8 cellular contexts compared by ENCODE assay signal in genomic region chr12:26317942-26318565, GRCh38.
DNase-seq lines count a peak whose midpoint lies in the region; ATAC-seq and TF ChIP-seq lines count a peak whose summit lies in the region.

No MANE protein-coding gene starts in this region.

- TF ChIP-seq CTCF in PC-9 (conservative IDR thresholded peaks at IDR 0.05) (no peak), left lung (IDR thresholded peaks at IDR 0.05) (no peak)

- POLR2A ChIA-PET in PC-9 (lab: Charles Lee; ENCODE audit: unreplicated experiment): interaction anchor here (0.5 to 1.1 kb wide), 6 partner anchors 18 to 190 kb away, joined by 3 to 12 read pairs (median 5); no protein-coding TSS in a partner anchor

- H3K79me2 ChIP-seq in PC-9 (ENCODE audit: low read depth): no peaks in the 10 kb centered on the region

- DNase-seq in PC-9 (peak; percentile 8 to 44), left lung (no peak), hippocampal formation (lab: John Stamatoyannopoulos, UW) (no peak), DMS 273 (lab: John Stamatoyannopoulos, UW; ENCODE audit: unreplicated experiment) (no peak)
- DNase-seq in activated CD8-positive, alpha-beta memory T cell treated with anti-CD3 and anti-CD28 coated beads, Interleukin-2, amount 50 U/mL, for 4 hours: no peak

- no peak overlapping the region for H3K4me3 ChIP-seq in PC-9
- no peak overlapping the region for H3K4me3 ChIP-seq in left lung

- H3K4me1 ChIP-seq in PC-9 (replicated peaks; ENCODE audit: insufficient read depth) (peaks cover 21% of the 10 kb centered on the region), left lung (peaks cover 0 to 5% of the 10 kb centered on the region in 2 donors)

- intact Hi-C loops in PC-9 (cut with micrococcal nuclease; ENCODE audit: unreplicated experiment): loop anchor here (1.0 to 5.0 kb wide), 2 partner anchors 71 to 192 kb away; no protein-coding TSS in a partner anchor
- intact Hi-C loops in left lung (cut with DNase I): no loop called here

- H3K36me3 ChIP-seq in PC-9 (ENCODE audit: low read depth): no peaks in the 10 kb centered on the region
- no peaks in the 10 kb centered on the region for H3K36me3 ChIP-seq in left lung

- no peaks in the 10 kb centered on the region for H3K9me2 ChIP-seq in PC-9 (ENCODE audit: insufficient read depth)

- H3K4me2 ChIP-seq in PC-9: peak overlapping the region; percentile 37; the same call in 1 of the 2 replicates

- peaks cover 21% of the 10 kb centered on the region; the same call in 1 of the 2 replicates for H3K9me3 ChIP-seq in PC-9 (ENCODE audit: insufficient read depth, low read depth)
- H3K9me3 ChIP-seq in left lung: peaks cover 0 to 11% of the 10 kb centered on the region in 2 donors

- ATAC-seq in GM18505 (IDR thresholded peaks at IDR 0.05; ENCODE audit: unreplicated experiment) (peak; percentile 46), HG02588 (IDR thresholded peaks at IDR 0.05; ENCODE audit: unreplicated experiment) (peak; percentile 48), left lung (peak; percentile 49), GM19397 (IDR thresholded peaks at IDR 0.05; ENCODE audit: unreplicated experiment) (no peak)

- H3K27me3 ChIP-seq in PC-9 (ENCODE audit: insufficient read depth, low read depth) (no peaks in the 10 kb centered on the region), left lung (no peaks in the 10 kb centered on the region)

- CTCF ChIA-PET in PC-9 (lab: Charles Lee): interaction anchor here (0.5 to 0.9 kb wide), 3 partner anchors 18 to 196 kb away, joined by 3 to 4 read pairs (median 3); no protein-coding TSS in a partner anchor

- H3K27ac ChIP-seq in PC-9: peak overlapping the region; percentile 16; the same call in 1 of the 2 replicates
- H3K27ac ChIP-seq in left lung: no peak overlapping the region

- TF ChIP-seq POLR2A in GM18505 (IDR thresholded peaks at IDR 0.05; ENCODE audit: borderline replicate concordance, extremely low read depth, insufficient read depth, insufficient read length): no peak

- H4K20me1 ChIP-seq in PC-9 (ENCODE audit: insufficient read depth): no peaks in the 10 kb centered on the region

- no TSS peak for BruUV-seq in PC-9 (replicated peaks; lab: Mats Ljungman, UMichigan)

- peaks cover 8% of the 10 kb centered on the region; the same call in 1 of the 2 replicates for H3F3A ChIP-seq in PC-9 (ENCODE audit: insufficient read depth, low read depth)

- no peak overlapping the region for H2AFZ ChIP-seq in PC-9

Comparison
In these comparisons a context has a peak if more than half of its experiments do, and no peak if none do; other contexts are left out.
1. DNase-seq: peak in PC-9 (2 of 2); none in left lung (0 of 2), hippocampal formation (0 of 2), activated CD8-positive, alpha-beta memory T cell treated with anti-CD3 and anti-CD28 coated beads, Interleukin-2, amount 50 U/mL, for 4 hours (single experiment) and DMS 273 (single experiment).